In the genomic region with DNA sequence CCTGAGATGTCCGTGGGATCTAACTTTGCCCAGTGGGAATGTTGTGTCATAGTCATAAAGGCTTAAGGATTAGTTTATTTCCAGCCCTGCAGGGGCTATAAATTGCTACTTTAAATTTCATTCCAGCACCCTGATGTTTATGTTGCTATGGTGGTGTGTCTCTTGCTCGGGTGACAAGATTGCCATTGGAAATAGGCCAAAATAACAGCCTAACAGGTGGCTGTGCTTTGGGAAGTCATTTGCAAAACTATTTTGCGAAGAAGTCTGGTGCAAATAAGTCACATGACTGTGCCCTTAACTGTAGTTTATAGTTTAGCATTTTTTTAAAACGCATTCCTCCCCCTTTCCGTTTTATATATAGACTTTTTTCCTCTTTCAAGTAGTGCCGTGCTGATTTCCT, we compare ENCODE assay signal across 12 cellular contexts. TPM values are rescaled to one million over a fixed set of nuclear protein-coding genes. Genes with fewer than 3 reads are reported as not detected.
DNase-seq lines count a peak whose midpoint lies in the region; ATAC-seq and TF ChIP-seq lines count a peak whose summit lies in the region.
"Had no signal": no experiment of that assay in that cellular context is flagged by ENCODE, and none has a peak within 500 bp of the region (broad histone marks: within the 10 kb centered on the region; RNA-seq: fewer than 3 reads in every experiment).

No MANE protein-coding gene starts in this region.

- no peak for DNase-seq in stimulated activated naive CD8-positive, alpha-beta T cell treated with anti-CD3 and anti-CD28 coated beads, Interleukin-15, Interleukin-2, amounts not matched to agents 100 U/mL and 50 U/mL, for 24 hours
- peak; percentile 25 for DNase-seq in RPMI7951 (ENCODE audit: low read depth)
- DNase-seq in foreskin melanocyte = peak; percentile 21
- DNase-seq in effector CD8-positive, alpha-beta T cell (lab: John Stamatoyannopoulos, UW) = no peak
- DNase-seq in cerebellar nuclear complex (lab: John Stamatoyannopoulos, UW) = no peak
- no peak for DNase-seq in coronary artery (ENCODE audit: low spot score)
- DNase-seq in stimulated activated CD4-positive, alpha-beta T cell treated with anti-CD3 and anti-CD28 coated beads, Interleukin-2, amount 100 ng/mL, for 48 hours = no peak
- DNase-seq: activated gamma-delta T cell, DMS53, NCI-H526, T1000 had no signal

- no peak overlapping the region for H3K27ac ChIP-seq in coronary artery

- TF ChIP-seq CTCF in coronary artery (IDR thresholded peaks at IDR 0.05) = no peak

- H3K27ac Mint-ChIP-seq in stimulated activated naive CD8-positive, alpha-beta T cell treated with anti-CD3 and anti-CD28 coated beads, Interleukin-15, Interleukin-2, amounts not matched to agents 100 ng/mL and 50 ng/mL, for 24 hours = peak overlapping the region; percentile 92

- H3K4me3 Mint-ChIP-seq in stimulated activated naive CD8-positive, alpha-beta T cell treated with anti-CD3 and anti-CD28 coated beads, Interleukin-15, Interleukin-2, amounts not matched to agents 100 ng/mL and 50 ng/mL, for 24 hours = peak overlapping the region; percentile 63

- H3K27me3 Mint-ChIP-seq in stimulated activated naive CD8-positive, alpha-beta T cell treated with anti-CD3 and anti-CD28 coated beads, Interleukin-15, Interleukin-2, amounts not matched to agents 100 ng/mL and 50 ng/mL, for 24 hours = no peaks in the 10 kb centered on the region

- no peak overlapping the region for H3K4me3 ChIP-seq in coronary artery

- ATAC-seq in stimulated activated naive CD8-positive, alpha-beta T cell treated with anti-CD3 and anti-CD28 coated beads, Interleukin-15, Interleukin-2, amounts not matched to agents 100 U/mL and 50 U/mL, for 24 hours = no peak

- peaks cover 82% of the 10 kb centered on the region for H3K4me1 Mint-ChIP-seq in stimulated activated naive CD8-positive, alpha-beta T cell treated with anti-CD3 and anti-CD28 coated beads, Interleukin-15, Interleukin-2, amounts not matched to agents 100 ng/mL and 50 ng/mL, for 24 hours (ENCODE audit: low read depth)

- H3K9me3 Mint-ChIP-seq in stimulated activated naive CD8-positive, alpha-beta T cell treated with anti-CD3 and anti-CD28 coated beads, Interleukin-15, Interleukin-2, amounts not matched to agents 100 ng/mL and 50 ng/mL, for 24 hours = no peaks in the 10 kb centered on the region

- peaks cover 18% of the 10 kb centered on the region for H3K36me3 Mint-ChIP-seq in stimulated activated naive CD8-positive, alpha-beta T cell treated with anti-CD3 and anti-CD28 coated beads, Interleukin-15, Interleukin-2, amounts not matched to agents 100 ng/mL and 50 ng/mL, for 24 hours (ENCODE audit: low read depth)

RNA-seq across cellular contexts. Expression of a gene that starts 23.1 kb away (rescaled TPM):
- 16.9 and 23.6 TPM in 2 replicates for total RNA-seq in RPMI7951 (2014; rRNA removed; shearing (Covaris generic))

RNA-seq across cellular contexts. Expression of a gene that starts 33.8 kb away (rescaled TPM):
- total RNA-seq in RPMI7951 (2014; rRNA removed; shearing (Covaris generic)) = 24.4 and 24.8 TPM in 2 replicates

Comparison
In these comparisons a context has a peak if more than half of its experiments do, and no peak if none do; other contexts are left out.
1. DNase-seq: peak in RPMI7951 (single experiment) and foreskin melanocyte (single experiment); none in stimulated activated naive CD8-positive, alpha-beta T cell treated with anti-CD3 and anti-CD28 coated beads, Interleukin-15, Interleukin-2, amounts not matched to agents 100 U/mL and 50 U/mL, for 24 hours (single experiment), effector CD8-positive, alpha-beta T cell (single experiment), cerebellar nuclear complex (0 of 2), coronary artery (single experiment) and stimulated activated CD4-positive, alpha-beta T cell treated with anti-CD3 and anti-CD28 coated beads, Interleukin-2, amount 100 ng/mL, for 48 hours (0 of 2).